In genomic region chrX:106680716-106681115, GRCh38 we compare ENCODE assay signal across 40 cellular contexts. TPM values are rescaled to one million over a fixed set of nuclear protein-coding genes. Genes with fewer than 3 reads are reported as not detected.
"Had no signal": no experiment of that assay in that cellular context is flagged by ENCODE, and none has a peak within 500 bp of the region (broad histone marks: within the 10 kb centered on the region; RNA-seq: fewer than 3 reads in every experiment).

No MANE protein-coding gene starts in this region.

- H3K4me1 Mint-ChIP-seq: activated naive CD4-positive, alpha-beta T cell treated with anti-CD3 and anti-CD28 coated beads, Interleukin-2, amount 10 ng/mL, durations not matched to agents 7 days and 5 days; activated naive CD4-positive, alpha-beta T cell treated with anti-CD3 and anti-CD28 coated beads, Interleukin-2, amount 50 U/mL, for 24 hours; activated naive CD8-positive, alpha-beta T cell treated with anti-CD3 and anti-CD28 coated beads for 36 hours; activated naive CD8-positive, alpha-beta T cell treated with anti-CD3 and anti-CD28 coated beads, Interleukin-2, amount 10 ng/mL, durations not matched to agents 7 days and 5 days; activated naive CD8-positive, alpha-beta T cell treated with anti-CD3 and anti-CD28 coated beads, Interleukin-2, amount 50 U/mL, for 24 hours; activated T-helper 17 cell treated with anti-CD3 and anti-CD28 coated beads, Interleukin-2, amount 50 U/mL, for 72 hours; brain; central memory CD8-positive, alpha-beta T cell had no signal

- DNase-seq: activated effector memory CD4-positive, alpha-beta T cell treated with anti-CD3 and anti-CD28 coated beads, Interleukin-2, amount 50 U/mL, for 16 hours; activated effector memory CD4-positive, alpha-beta T cell treated with Interleukin-2 at 50 U/mL for 16 hours; activated gamma-delta T cell; activated gamma-delta T cell treated with Interleukin-2 at 50 U/mL for 16 hours; activated naive CD4-positive, alpha-beta T cell; activated naive CD4-positive, alpha-beta T cell treated with anti-CD3 and anti-CD28 coated beads for 36 hours; activated naive CD4-positive, alpha-beta T cell treated with anti-CD3 and anti-CD28 coated beads, Interleukin-2, amount 10 ng/mL, durations not matched to agents 7 days and 5 days; activated naive CD4-positive, alpha-beta T cell treated with anti-CD3 and anti-CD28 coated beads, Interleukin-2, amount 50 U/mL, for 16 hours; activated naive CD4-positive, alpha-beta T cell treated with Interleukin-2 at 50 U/mL for 16 hours; activated naive CD8-positive, alpha-beta T cell treated with anti-CD3 and anti-CD28 coated beads for 36 hours; activated naive CD8-positive, alpha-beta T cell treated with anti-CD3 and anti-CD28 coated beads, Interleukin-2, amount 10 ng/mL, durations not matched to agents 7 days and 5 days; activated naive CD8-positive, alpha-beta T cell treated with anti-CD3 and anti-CD28 coated beads, Interleukin-2, amount 50 U/mL, for 24 hours; activated T-cell treated with anti-CD3 and anti-CD28 coated beads for 4 hours; activated T-cell treated with anti-CD3 and anti-CD28 coated beads, Interleukin-2, amount 50 U/mL, for 1 hour; activated T-cell treated with anti-CD3 and anti-CD28 coated beads, Interleukin-2, amount 50 U/mL, for 24 hours; activated T-cell treated with anti-CD3 and anti-CD28 coated beads, Interleukin-2, amount 50 U/mL, for 4 hours; activated T-cell treated with anti-CD3 and anti-CD28 coated beads, Interleukin-2, amount 50 U/mL, for 48 hours; activated T-cell treated with anti-CD3 and anti-CD28 coated beads, Interleukin-2, amount 50 U/mL, for 72 hours; adrenal gland; amniotic stem cell; amygdala; anterior cingulate cortex; aorta; body of pancreas; brain microvascular endothelial cell; caudate nucleus; central memory CD4-positive, alpha-beta T cell; cerebellar nuclear complex had no signal

- FAIRE-seq: bronchial epithelial cell had no signal

- H3K36me3 Mint-ChIP-seq: activated naive CD4-positive, alpha-beta T cell treated with anti-CD3 and anti-CD28 coated beads, Interleukin-2, amount 10 ng/mL, durations not matched to agents 7 days and 5 days; activated naive CD4-positive, alpha-beta T cell treated with anti-CD3 and anti-CD28 coated beads, Interleukin-2, amount 50 U/mL, for 24 hours; activated naive CD8-positive, alpha-beta T cell; activated naive CD8-positive, alpha-beta T cell treated with anti-CD3 and anti-CD28 coated beads for 36 hours; activated naive CD8-positive, alpha-beta T cell treated with anti-CD3 and anti-CD28 coated beads, Interleukin-2, amount 10 ng/mL, durations not matched to agents 7 days and 5 days; brain had no signal

- H3K4me3 Mint-ChIP-seq: activated naive CD4-positive, alpha-beta T cell treated with anti-CD3 and anti-CD28 coated beads for 36 hours; activated naive CD4-positive, alpha-beta T cell treated with anti-CD3 and anti-CD28 coated beads, Interleukin-2, amount 10 ng/mL, durations not matched to agents 7 days and 5 days; activated naive CD4-positive, alpha-beta T cell treated with anti-CD3 and anti-CD28 coated beads, Interleukin-2, amount 50 U/mL, for 24 hours; activated naive CD8-positive, alpha-beta T cell; activated naive CD8-positive, alpha-beta T cell treated with anti-CD3 and anti-CD28 coated beads for 36 hours; activated naive CD8-positive, alpha-beta T cell treated with anti-CD3 and anti-CD28 coated beads, Interleukin-2, amount 10 ng/mL, durations not matched to agents 7 days and 5 days; activated naive CD8-positive, alpha-beta T cell treated with anti-CD3 and anti-CD28 coated beads, Interleukin-2, amount 50 U/mL, for 24 hours; activated T-cell treated with anti-CD3 and anti-CD28 coated beads, Interleukin-2, amount 50 U/mL, for 24 hours; activated T-cell treated with anti-CD3 and anti-CD28 coated beads, Interleukin-2, amount 50 U/mL, for 4 hours; activated T-cell treated with anti-CD3 and anti-CD28 coated beads, Interleukin-2, amount 50 U/mL, for 72 hours; activated T-helper 1 cell treated with anti-CD3 and anti-CD28 coated beads, Interleukin-12 subunit alpha, Interleukin-12 subunit beta, Interleukin-2, Interleukin-4 antibody, amounts not matched to agents 30 ng/mL and 10 ng/mL and 1 ng/mL, durations not matched to agents 14 hours and 24 hours and 36 hours; activated T-helper 17 cell treated with anti-CD3 and anti-CD28 coated beads, Interleukin-2, amount 50 U/mL, for 72 hours; brain; central memory CD8-positive, alpha-beta T cell had no signal

- H3K9me3 Mint-ChIP-seq: activated naive CD4-positive, alpha-beta T cell treated with anti-CD3 and anti-CD28 coated beads for 36 hours; activated naive CD4-positive, alpha-beta T cell treated with anti-CD3 and anti-CD28 coated beads, Interleukin-2, amount 10 ng/mL, durations not matched to agents 7 days and 5 days; activated naive CD8-positive, alpha-beta T cell treated with anti-CD3 and anti-CD28 coated beads, Interleukin-2, amount 10 ng/mL, durations not matched to agents 7 days and 5 days; activated naive CD8-positive, alpha-beta T cell treated with anti-CD3 and anti-CD28 coated beads, Interleukin-2, amount 50 U/mL, for 24 hours; activated T-cell treated with anti-CD3 and anti-CD28 coated beads, Interleukin-2, amount 50 U/mL, for 24 hours; activated T-cell treated with anti-CD3 and anti-CD28 coated beads, Interleukin-2, amount 50 U/mL, for 4 hours; activated T-helper 1 cell treated with anti-CD3 and anti-CD28 coated beads, Interleukin-12 subunit alpha, Interleukin-12 subunit beta, Interleukin-2, Interleukin-4 antibody, amounts not matched to agents 30 ng/mL and 10 ng/mL and 1 ng/mL, durations not matched to agents 14 hours and 24 hours and 36 hours; activated T-helper 17 cell treated with anti-CD3 and anti-CD28 coated beads, Interleukin-2, amount 50 U/mL, for 72 hours; activated T-helper 2 cell treated with anti-CD3 and anti-CD28 coated beads, Interferon-gamma antibody, Interleukin-2, Interleukin-4, amounts not matched to agents 10 μg/mL and 5 μg/mL and 100 μg/mL, durations not matched to agents 14 hours and 24 hours and 36 hours; central memory CD8-positive, alpha-beta T cell had no signal

- ATAC-seq: activated naive CD8-positive, alpha-beta T cell treated with anti-CD3 and anti-CD28 coated beads, Interleukin-2, amount 50 U/mL, for 24 hours; activated T-cell treated with anti-CD3 and anti-CD28 coated beads, Interleukin-2, amount 50 U/mL, for 4 hours; activated T-cell treated with anti-CD3 and anti-CD28 coated beads, Interleukin-2, amount 50 U/mL, for 72 hours; activated T-helper 17 cell treated with anti-CD3 and anti-CD28 coated beads, Interleukin-2, amount 50 U/mL, for 72 hours; body of pancreas had no signal

- H3K27me3 ChIP-seq: ascending aorta, body of pancreas, brain microvascular endothelial cell, cardiac muscle cell had no signal

- H3K27ac ChIP-seq: adrenal gland, ascending aorta, body of pancreas, brain microvascular endothelial cell, breast epithelium, cardiac muscle cell had no signal

- H3K27ac Mint-ChIP-seq: activated naive CD4-positive, alpha-beta T cell treated with anti-CD3 and anti-CD28 coated beads for 36 hours; activated naive CD4-positive, alpha-beta T cell treated with anti-CD3 and anti-CD28 coated beads, Interleukin-2, amount 10 ng/mL, durations not matched to agents 7 days and 5 days; activated naive CD4-positive, alpha-beta T cell treated with anti-CD3 and anti-CD28 coated beads, Interleukin-2, amount 50 U/mL, for 24 hours; activated naive CD8-positive, alpha-beta T cell; activated naive CD8-positive, alpha-beta T cell treated with anti-CD3 and anti-CD28 coated beads for 36 hours; activated naive CD8-positive, alpha-beta T cell treated with anti-CD3 and anti-CD28 coated beads, Interleukin-2, amount 10 ng/mL, durations not matched to agents 7 days and 5 days; activated naive CD8-positive, alpha-beta T cell treated with anti-CD3 and anti-CD28 coated beads, Interleukin-2, amount 50 U/mL, for 24 hours; activated T-cell treated with anti-CD3 and anti-CD28 coated beads, Interleukin-2, amount 50 U/mL, for 24 hours; activated T-cell treated with anti-CD3 and anti-CD28 coated beads, Interleukin-2, amount 50 U/mL, for 72 hours; activated T-helper 1 cell treated with anti-CD3 and anti-CD28 coated beads, Interleukin-12 subunit alpha, Interleukin-12 subunit beta, Interleukin-2, Interleukin-4 antibody, amounts not matched to agents 30 ng/mL and 10 ng/mL and 1 ng/mL, durations not matched to agents 14 hours and 24 hours and 36 hours; activated T-helper 17 cell treated with anti-CD3 and anti-CD28 coated beads, Interleukin-2, amount 50 U/mL, for 72 hours; activated T-helper 2 cell treated with anti-CD3 and anti-CD28 coated beads, Interferon-gamma antibody, Interleukin-2, Interleukin-4, amounts not matched to agents 10 μg/mL and 5 μg/mL and 100 μg/mL, durations not matched to agents 14 hours and 24 hours and 36 hours; brain had no signal

- H3K9me3 ChIP-seq: adrenal gland, ascending aorta, body of pancreas, breast epithelium had no signal

- H3K4me3 ChIP-seq: adrenal gland, ascending aorta, body of pancreas, breast epithelium, cardiac muscle cell had no signal

- H3K36me3 ChIP-seq: adrenal gland, ascending aorta, brain microvascular endothelial cell, breast epithelium, cardiac muscle cell had no signal

- H3K27me3 Mint-ChIP-seq: activated naive CD4-positive, alpha-beta T cell treated with anti-CD3 and anti-CD28 coated beads, Interleukin-2, amount 10 ng/mL, durations not matched to agents 7 days and 5 days; activated naive CD4-positive, alpha-beta T cell treated with anti-CD3 and anti-CD28 coated beads, Interleukin-2, amount 50 U/mL, for 24 hours; activated naive CD8-positive, alpha-beta T cell; activated naive CD8-positive, alpha-beta T cell treated with anti-CD3 and anti-CD28 coated beads for 36 hours; activated naive CD8-positive, alpha-beta T cell treated with anti-CD3 and anti-CD28 coated beads, Interleukin-2, amount 10 ng/mL, durations not matched to agents 7 days and 5 days; activated naive CD8-positive, alpha-beta T cell treated with anti-CD3 and anti-CD28 coated beads, Interleukin-2, amount 50 U/mL, for 24 hours had no signal

- H3K4me1 ChIP-seq: adrenal gland, ascending aorta, body of pancreas, breast epithelium had no signal

RNA-seq across cellular contexts. Expression of gene RNF128, which starts 45.8 kb away (rescaled TPM):
- total RNA-seq: activated naive CD4-positive, alpha-beta T cell treated with anti-CD3 and anti-CD28 coated beads for 36 hours; activated naive CD8-positive, alpha-beta T cell treated with anti-CD3 and anti-CD28 coated beads for 36 hours; activated naive CD8-positive, alpha-beta T cell treated with anti-CD3 and anti-CD28 coated beads, Interleukin-2, amount 10 ng/mL, durations not matched to agents 7 days and 5 days; activated T-cell treated with anti-CD3 and anti-CD28 coated beads, Interleukin-2, amount 50 U/mL, for 72 hours; activated T-helper 1 cell treated with anti-CD3 and anti-CD28 coated beads, Interleukin-12 subunit alpha, Interleukin-12 subunit beta, Interleukin-2, Interleukin-4 antibody, amounts not matched to agents 30 ng/mL and 10 ng/mL and 1 ng/mL, durations not matched to agents 14 hours and 24 hours and 36 hours; activated T-helper 17 cell treated with anti-CD3 and anti-CD28 coated beads, Interleukin-2, amount 50 U/mL, for 72 hours; activated T-helper 2 cell treated with anti-CD3 and anti-CD28 coated beads, Interferon-gamma antibody, Interleukin-2, Interleukin-4, amounts not matched to agents 10 μg/mL and 5 μg/mL and 100 μg/mL, durations not matched to agents 14 hours and 24 hours and 36 hours; aorta; chondrocyte had no signal
